ENCODE assay signal across 37 cellular contexts in genomic region chr6:46215777-46216176, GRCh38. TPM values are rescaled to one million over a fixed set of nuclear protein-coding genes. Genes with fewer than 3 reads are reported as not detected.
"Had no signal": no experiment of that assay in that cellular context is flagged by ENCODE, and none has a peak within 500 bp of the region (broad histone marks: within the 10 kb centered on the region; RNA-seq: fewer than 3 reads in every experiment).

No MANE protein-coding gene starts in this region.

- H3K4me2 ChIP-seq: KMS-11 had no signal

- H3K36me3 ChIP-seq: Peyer's patch had no signal

- H3K4me3 Mint-ChIP-seq: activated B cell treated with CpG ODN at 0.5 μM for 24 hours; activated CD4-positive, alpha-beta memory T cell treated with anti-CD3 and anti-CD28 coated beads, Interleukin-2, amount 10 ng/mL, durations not matched to agents 7 days and 5 days; activated CD8-positive, alpha-beta memory T cell treated with anti-CD3 and anti-CD28 coated beads, Interleukin-2, amount 10 ng/mL, durations not matched to agents 7 days and 5 days; activated naive CD4-positive, alpha-beta T cell treated with anti-CD3 and anti-CD28 coated beads, Interleukin-2, amount 10 ng/mL, durations not matched to agents 7 days and 5 days; activated naive CD8-positive, alpha-beta T cell; activated naive CD8-positive, alpha-beta T cell treated with anti-CD3 and anti-CD28 coated beads, Interleukin-2, amount 50 U/mL, for 24 hours; brain; T-cell had no signal

- H3K4me1 Mint-ChIP-seq: activated naive CD4-positive, alpha-beta T cell treated with anti-CD3 and anti-CD28 coated beads, Interleukin-2, amount 10 ng/mL, durations not matched to agents 7 days and 5 days; brain; T-cell had no signal

- ATAC-seq: activated CD8-positive, alpha-beta memory T cell treated with anti-CD3 and anti-CD28 coated beads, Interleukin-2, amount 10 ng/mL, durations not matched to agents 7 days and 5 days; activated naive CD8-positive, alpha-beta T cell treated with anti-CD3 and anti-CD28 coated beads, Interleukin-2, amount 50 U/mL, for 24 hours; PC-3; SK-N-SH treated with all-trans-retinoic acid at 6 μM for 48 hours; T-cell had no signal

- H3K27ac Mint-ChIP-seq: activated CD4-positive, alpha-beta memory T cell treated with anti-CD3 and anti-CD28 coated beads, Interleukin-2, amount 10 ng/mL, durations not matched to agents 7 days and 5 days; activated CD8-positive, alpha-beta memory T cell treated with anti-CD3 and anti-CD28 coated beads, Interleukin-2, amount 10 ng/mL, durations not matched to agents 7 days and 5 days; activated naive CD4-positive, alpha-beta T cell treated with anti-CD3 and anti-CD28 coated beads, Interleukin-2, amount 10 ng/mL, durations not matched to agents 7 days and 5 days; activated naive CD8-positive, alpha-beta T cell; activated naive CD8-positive, alpha-beta T cell treated with anti-CD3 and anti-CD28 coated beads, Interleukin-2, amount 50 U/mL, for 24 hours; brain; T-cell had no signal

- H3K36me3 Mint-ChIP-seq: activated CD8-positive, alpha-beta memory T cell treated with anti-CD3 and anti-CD28 coated beads, Interleukin-2, amount 10 ng/mL, durations not matched to agents 7 days and 5 days; activated naive CD4-positive, alpha-beta T cell treated with anti-CD3 and anti-CD28 coated beads, Interleukin-2, amount 10 ng/mL, durations not matched to agents 7 days and 5 days; activated naive CD8-positive, alpha-beta T cell; brain; T-cell had no signal

- DNase-seq: activated B cell treated with CpG ODN at 0.5 μM for 24 hours; activated CD4-positive, alpha-beta memory T cell treated with anti-CD3 and anti-CD28 coated beads, Interleukin-2, amount 10 ng/mL, durations not matched to agents 7 days and 5 days; activated CD4-positive, alpha-beta T cell treated with anti-CD3 and anti-CD28 coated beads for 4 hours; activated CD4-positive, CD25-positive, alpha-beta regulatory T cell treated with anti-CD3 and anti-CD28 coated beads, Interleukin-2, amount 50 U/mL, for 72 hours; activated CD8-positive, alpha-beta memory T cell treated with anti-CD3 and anti-CD28 coated beads for 24 hours; activated CD8-positive, alpha-beta memory T cell treated with anti-CD3 and anti-CD28 coated beads, Interleukin-2, amount 10 ng/mL, durations not matched to agents 7 days and 5 days; activated CD8-positive, alpha-beta memory T cell treated with anti-CD3 and anti-CD28 coated beads, Interleukin-2, amount 50 U/mL, for 48 hours; activated effector memory CD4-positive, alpha-beta T cell treated with Interleukin-2 at 50 U/mL for 16 hours; activated naive CD4-positive, alpha-beta T cell treated with anti-CD3 and anti-CD28 coated beads, Interleukin-2, amount 10 ng/mL, durations not matched to agents 7 days and 5 days; activated naive CD8-positive, alpha-beta T cell treated with anti-CD3 and anti-CD28 coated beads, Interleukin-2, amount 50 U/mL, for 24 hours; activated T-cell treated with anti-CD3 and anti-CD28 coated beads, Interleukin-2, amount 50 U/mL, for 48 hours; anterior cingulate cortex; cerebellar nuclear complex; MM.1S; MV-4-11; NCI-H1092; NCI-H146; NCI-H187; NCI-H2029 treated with DMSO at 0.1 percent for 48 hours; NCI-H2107; NCI-H226; NCI-H446 treated with DMSO at 0.1 percent for 48 hours; NCI-H526; NCI-H748 treated with DMSO at 0.1 percent for 48 hours; NK-92 treated with Interleukin-12 subunit alpha and Interleukin-12 subunit beta, amount 100 ng/mL, for 24 hours; PC-3; Peyer's patch; RPMI8226; SHP77 treated with DMSO at 0.1 percent for 48 hours; T-cell; T-helper 2 cell; T-helper 9 cell had no signal

- H3K9me3 Mint-ChIP-seq: activated naive CD4-positive, alpha-beta T cell treated with anti-CD3 and anti-CD28 coated beads, Interleukin-2, amount 10 ng/mL, durations not matched to agents 7 days and 5 days; activated naive CD8-positive, alpha-beta T cell treated with anti-CD3 and anti-CD28 coated beads, Interleukin-2, amount 50 U/mL, for 24 hours; T-cell had no signal

- H3K27me3 Mint-ChIP-seq: activated B cell treated with CpG ODN at 0.5 μM for 24 hours, brain had no signal

- H3K27ac ChIP-seq: KMS-11, Peyer's patch, VCaP had no signal

- H3K27me3 ChIP-seq: Peyer's patch had no signal

- H3K9ac ChIP-seq: KMS-11 had no signal

- H3K4me3 ChIP-seq: Peyer's patch had no signal

- H3K9me3 ChIP-seq: Peyer's patch had no signal

RNA-seq across cellular contexts. Expression of gene ENPP5, which starts 45.0 kb away (rescaled TPM):
- total RNA-seq: activated CD4-positive, alpha-beta memory T cell treated with anti-CD3 and anti-CD28 coated beads, Interleukin-2, amount 10 ng/mL, durations not matched to agents 7 days and 5 days had no signal
